8 cellular contexts compared by ENCODE assay signal in the genomic region with DNA sequence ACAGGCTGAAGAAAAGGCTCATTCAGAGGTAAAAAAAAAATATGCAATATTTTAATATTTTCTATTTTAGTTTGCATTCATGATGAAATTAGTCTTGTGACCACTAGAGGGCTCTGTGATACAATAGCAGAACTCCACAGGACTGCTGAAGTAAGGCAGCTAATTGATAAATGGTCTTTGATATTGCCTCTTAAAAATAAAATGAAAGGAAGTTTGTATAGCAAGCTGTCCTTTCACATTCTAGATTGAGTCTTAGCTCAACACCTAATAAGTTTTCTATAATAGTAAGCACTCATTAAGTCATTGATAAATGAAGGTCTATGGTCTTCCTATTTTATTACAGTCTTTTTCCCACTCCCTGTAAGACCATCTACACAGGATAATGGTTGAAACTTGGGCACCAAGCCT.
DNase-seq lines count a peak whose midpoint lies in the region; ATAC-seq, FAIRE-seq and TF ChIP-seq lines count a peak whose summit lies in the region.

No MANE protein-coding gene starts in this region.

- POLR2A ChIA-PET in CD4-positive, alpha-beta T cell (lab: Charles Lee) = no interaction called here
- POLR2A ChIA-PET in IMR-90 (lab: Charles Lee; ENCODE audit: unreplicated experiment) = no interaction called here

- peaks cover 0 to 4% of the 10 kb centered on the region in 2 experiments; a peak in 3 of 4 replicates for H3K79me1 ChIP-seq in IMR-90 (ENCODE audit: low read depth in 1 of 2, low read length in 2 of 2)

- H3K18ac ChIP-seq in IMR-90 (ENCODE audit: low read depth, low read length) = no peak overlapping the region

- no peak overlapping the region for H3K56ac ChIP-seq in IMR-90 (ENCODE audit: extremely low read depth, insufficient read depth, low read length)

- no peaks in the 10 kb centered on the region for H3K9me1 ChIP-seq in IMR-90 (ENCODE audit: insufficient read depth, low read length)

- H3K4me1 ChIP-seq in IMR-90 (ENCODE audit: control insufficient read depth, insufficient read depth, low read length) (no peaks in the 10 kb centered on the region), small intestine (ENCODE audit: control insufficient read depth in 2 of 2, insufficient read depth in 1 of 2, low read depth in 1 of 2, low read length in 1 of 2) (no peaks in the 10 kb centered on the region)

- H3K4me2 ChIP-seq in IMR-90 (ENCODE audit: low read depth, low read length) = no peak overlapping the region

- no peak overlapping the region for H2BK15ac ChIP-seq in IMR-90 (ENCODE audit: low read depth, low read length)

- H2BK120ac ChIP-seq in IMR-90 (ENCODE audit: low read depth, low read length) = no peak overlapping the region

- no peaks in the 10 kb centered on the region for H3K27me3 ChIP-seq in CD4-positive, alpha-beta T cell (ENCODE audit: control insufficient read depth, insufficient read depth, low read length)
- no peaks in the 10 kb centered on the region for H3K27me3 ChIP-seq in IMR-90 (ENCODE audit: control insufficient read depth, insufficient read depth, low read length)
- H3K27me3 ChIP-seq in small intestine (ENCODE audit: control insufficient read depth in 2 of 2, insufficient read depth in 2 of 2, low read length in 2 of 2) = no peaks in the 10 kb centered on the region

- H3K4me1 Mint-ChIP-seq in CD4-positive, alpha-beta T cell (ENCODE audit: low read depth) = no peaks in the 10 kb centered on the region

- TF ChIP-seq POLR2A in IMR-90 (IDR thresholded peaks at IDR 0.05; ENCODE audit: low read depth, low read length) = no peak

- peak; percentile 58 for TF ChIP-seq RAD21 in IMR-90 (IDR thresholded peaks at IDR 0.05; ENCODE audit: low read length)

- no peak overlapping the region for H3K27ac Mint-ChIP-seq in CD4-positive, alpha-beta T cell

- CTCF ChIA-PET in CD4-positive, alpha-beta T cell (lab: Charles Lee) = interaction anchor here (1.2 kb wide), 1 partner anchor 12 kb away, joined by 3 read pairs; no protein-coding TSS in a partner anchor
- CTCF ChIA-PET in IMR-90 (lab: Yijun Ruan, JAX) = interaction anchor here (0.5 to 1.4 kb wide), 6 partner anchors 11 to 1198 kb away, joined by 3 to 5 read pairs (median 3); no protein-coding TSS in a partner anchor

- H3K36me3 Mint-ChIP-seq in CD4-positive, alpha-beta T cell (ENCODE audit: low read depth) = no peaks in the 10 kb centered on the region

- H3K4me3 ChIP-seq in IMR-90 (ENCODE audit: insufficient read depth, low read depth, low read length) (no peak overlapping the region), fibroblast of villous mesenchyme (ENCODE audit: low read depth, low read length) (no peak overlapping the region), small intestine (ENCODE audit: low read depth in 1 of 2, low read length in 2 of 2) (no peak overlapping the region)

- intact Hi-C loops in CD4-positive, alpha-beta T cell (cut with DNase I, micrococcal nuclease) = loop anchor here in 1 of 2 experiments (10.0 kb wide), 1 partner anchor 1588 kb away; no protein-coding TSS in a partner anchor
- intact Hi-C loops in IMR-90 (cut with micrococcal nuclease) (loop anchor here (2.0 to 10.0 kb wide), 3 partner anchors 438 to 1226 kb away; no protein-coding TSS in a partner anchor), left colon (cut with DNase I, micrococcal nuclease) (no loop called here)

- ATAC-seq in CD4-positive, alpha-beta T cell (ENCODE audit: poor library complexity) = no peak
- ATAC-seq in GM19035 (IDR thresholded peaks at IDR 0.05; ENCODE audit: unreplicated experiment) (peak; percentile 88), IMR-90 (ENCODE audit: low read depth) (peak; percentile 70; the same call in 1 of the 2 replicates), left colon (no peak)

- dilution Hi-C loops in IMR-90 (cut with HindIII; ENCODE audit: low sequenced_read_pairs, unreplicated experiment) = no loop called here

- H2AK9ac ChIP-seq in IMR-90 (replicated peaks; ENCODE audit: low read depth, low read length, poor library complexity) = no peak overlapping the region

- FAIRE-seq in RCC 7860 (lab: Jason Lieb, UNC) = peak; percentile 68
- FAIRE-seq in small intestine (lab: Jason Lieb, UNC) = no peak

- H2AFZ ChIP-seq in IMR-90 (replicated peaks; ENCODE audit: low read length, poor library complexity) = no peak overlapping the region

- BruUV-seq in IMR-90 (replicated peaks; lab: Mats Ljungman, UMichigan) = no TSS peak

- H2BK20ac ChIP-seq in IMR-90 (ENCODE audit: low read depth, low read length) = no peak overlapping the region

- H4K8ac ChIP-seq in IMR-90 (ENCODE audit: low read depth in 2 of 2, low read length in 2 of 2) = no peak overlapping the region

- H2AK5ac ChIP-seq in IMR-90 (ENCODE audit: low read depth, low read length) = no peak overlapping the region

- no peaks in the 10 kb centered on the region for H3K9me3 ChIP-seq in CD4-positive, alpha-beta T cell (ENCODE audit: control insufficient read depth, low read length)
- H3K9me3 ChIP-seq in IMR-90 (ENCODE audit: control insufficient read depth, insufficient read depth, low read length) (no peaks in the 10 kb centered on the region), small intestine (ENCODE audit: control insufficient read depth, low read depth) (no peaks in the 10 kb centered on the region)

- no peaks in the 10 kb centered on the region for H4K20me1 ChIP-seq in IMR-90 (ENCODE audit: insufficient read depth, low read length)

- H4K5ac ChIP-seq in IMR-90 (ENCODE audit: low read depth, low read length) = no peak overlapping the region

- in situ Hi-C loops in IMR-90 (cut with MboI; ENCODE audit: low sequenced_read_pairs) = no loop called here

- H3K4me3 Mint-ChIP-seq in CD4-positive, alpha-beta T cell = no peak overlapping the region

- H3K36me3 ChIP-seq in IMR-90 (ENCODE audit: control insufficient read depth, insufficient read depth, low read length) = no peaks in the 10 kb centered on the region; the same call in 1 of the 2 replicates
- no peaks in the 10 kb centered on the region for H3K36me3 ChIP-seq in small intestine (ENCODE audit: control insufficient read depth in 2 of 2, insufficient read depth in 2 of 2, low read length in 2 of 2)

- peak; percentile 61 for TF ChIP-seq CTCF in CD4-positive, alpha-beta T cell (IDR thresholded peaks at IDR 0.05)
- TF ChIP-seq CTCF in IMR-90 (conservative IDR thresholded peaks at IDR 0.05; ENCODE audit: low read depth, low read length) (peak; percentile 67), fibroblast of villous mesenchyme (IDR thresholded peaks at IDR 0.05; ENCODE audit: insufficient read depth, low read depth, low read length) (peak; percentile 79)

- H3K27ac ChIP-seq in CD4-positive, alpha-beta T cell (ENCODE audit: low read depth, low read length) = no peak overlapping the region
- no peak overlapping the region for H3K27ac ChIP-seq in IMR-90 (ENCODE audit: insufficient read depth, low read length)
- H3K27ac ChIP-seq in small intestine (ENCODE audit: low read depth in 1 of 2, low read length in 1 of 2) = no peak overlapping the region

- H3K14ac ChIP-seq in IMR-90 (replicated peaks; ENCODE audit: low read depth, low read length) = no peak overlapping the region

- H3K9me3 Mint-ChIP-seq in CD4-positive, alpha-beta T cell = no peaks in the 10 kb centered on the region

- H3K23ac ChIP-seq in IMR-90 (ENCODE audit: low read depth, low read length) = no peak overlapping the region

- no peaks in the 10 kb centered on the region for H3K27me3 Mint-ChIP-seq in CD4-positive, alpha-beta T cell

- no peak overlapping the region for H4K91ac ChIP-seq in IMR-90 (ENCODE audit: insufficient read depth, low read depth, low read length)

- H3K9ac ChIP-seq in IMR-90 (ENCODE audit: low read depth, low read length) = no peak overlapping the region

- DNase-seq in CD4-positive, alpha-beta T cell = no peak
- DNase-seq in IMR-90 (peak; percentile 62), RCC 7860 (ENCODE audit: low spot score) (no peak), fibroblast of villous mesenchyme (ENCODE audit: low read depth) (peak; percentile 60), small intestine (peak; percentile 10), HK-2 (ENCODE audit: unreplicated experiment) (no peak), left colon (no peak)

- no peak overlapping the region for H2BK5ac ChIP-seq in IMR-90 (ENCODE audit: low read depth, low read length, poor library complexity, severe bottlenecking)

- H3K4ac ChIP-seq in IMR-90 (ENCODE audit: low read depth, low read length) = no peak overlapping the region

TF ChIP-seq in IMR-90, 13 proteins besides CTCF, POLR2A, EP300 and RAD21:
- TF ChIP-seq MAZ (IDR thresholded peaks at IDR 0.05; ENCODE audit: borderline replicate concordance, low read depth, low read length) (no peak), SMC3 (IDR thresholded peaks at IDR 0.05; ENCODE audit: low read depth, low read length) (peak; percentile 35; the same call in 1 of the 2 replicates)

Comparison
In these comparisons a context has a peak if more than half of its experiments do, and no peak if none do; other contexts are left out.
1. ATAC-seq: peak in GM19035 (single experiment) and IMR-90 (single experiment); none in CD4-positive, alpha-beta T cell (single experiment) and left colon (single experiment).
2. DNase-seq: peak in IMR-90 (single experiment), fibroblast of villous mesenchyme (single experiment) and small intestine (single experiment); none in CD4-positive, alpha-beta T cell (0 of 10), RCC 7860 (single experiment), HK-2 (single experiment) and left colon (0 of 2).
3. Peak in every context shown above with its lines, with median percentiles within 50 percentile points of each other: CTCF ChIP-seq.